Comparison of ENCODE assay signal across 22 cellular contexts in the genomic region with DNA sequence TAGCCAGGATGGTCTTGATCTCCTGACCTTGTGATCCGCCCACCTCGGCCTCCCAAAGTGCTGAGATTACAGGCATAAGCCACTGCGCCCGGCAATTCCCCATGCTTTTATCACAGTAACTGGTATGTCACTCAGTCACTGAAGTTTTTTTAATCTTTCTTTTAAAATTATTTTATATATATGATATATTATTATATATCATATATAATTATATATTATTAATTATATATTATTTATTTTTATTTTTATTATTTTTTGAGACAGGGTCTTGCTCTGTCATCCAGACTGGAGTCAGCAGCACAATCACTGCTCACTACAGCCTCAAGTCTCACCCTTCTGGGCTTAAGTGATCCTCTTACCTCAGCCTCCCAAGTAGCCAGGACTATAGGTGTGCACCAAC. TPM values are rescaled to one million over a fixed set of nuclear protein-coding genes. Genes with fewer than 3 reads are reported as not detected.
A peak's percentile ranks its signal among the peaks of the same experiment; 100 is the strongest.
DNase-seq lines count a peak whose midpoint lies in the region; FAIRE-seq and TF ChIP-seq lines count a peak whose summit lies in the region.
"Had no signal": no experiment of that assay in that cellular context is flagged by ENCODE, and none has a peak within 500 bp of the region (broad histone marks: within the 10 kb centered on the region; RNA-seq: fewer than 3 reads in every experiment).

No MANE protein-coding gene starts in this region.

- H3K9me3 ChIP-seq in left ventricle myocardium inferior (replicated peaks): no peaks in the 10 kb centered on the region
- H3K9me3 ChIP-seq: A549, Caco-2 had no signal

- H3K27ac ChIP-seq in left ventricle myocardium inferior (replicated peaks): peak overlapping the region; percentile 62
- H3K27ac ChIP-seq: 22Rv1, A549, C4-2B had no signal

- TF ChIP-seq CTCF in left ventricle myocardium inferior (IDR thresholded peaks at IDR 0.05; ENCODE audit: borderline replicate concordance): no peak

- no peak for DNase-seq in left ventricle myocardium inferior
- DNase-seq in cardiac septum (ENCODE audit: low spot score): no peak
- DNase-seq in DMS153 (lab: John Stamatoyannopoulos, UW): no peak
- DNase-seq in stimulated activated CD4-positive, alpha-beta T cell treated with anti-CD3 and anti-CD28 coated beads, Interleukin-4, amount 100 ng/mL, for 4 hours: no peak
- DNase-seq: AML-193; Caco-2; Calu3; CD4-positive, alpha-beta T cell; CD8-positive, alpha-beta T cell; DMS53; DMS79; DND-41; EL; GDM1 had no signal

- H3K4me1 ChIP-seq in left ventricle myocardium inferior: peaks cover 92% of the 10 kb centered on the region
- H3K4me1 ChIP-seq: Caco-2 had no signal

- intact Hi-C loops in left ventricle myocardium inferior (cut with micrococcal nuclease) (no loop called here), cardiac septum (cut with DNase I) (no loop called here)

- no peaks in the 10 kb centered on the region for H3K36me3 ChIP-seq in left ventricle myocardium inferior

- FAIRE-seq in TTC549 (lab: Jason Lieb, UNC): peak; percentile 3
- FAIRE-seq: A549, D721Med, GM12878, GM12892, GM18507 had no signal

- no peaks in the 10 kb centered on the region for H3K27me3 ChIP-seq in left ventricle myocardium inferior (ENCODE audit: low read depth)

- H3K4me3 ChIP-seq in left ventricle myocardium inferior: no peak overlapping the region
- H3K4me3 ChIP-seq: A549, GM12878 had no signal

RNA-seq across cellular contexts. Expression of a gene that starts 18.3 kb away (rescaled TPM):
- total RNA-seq in left ventricle myocardium inferior (19.1 TPM), cardiac septum (24.7 TPM)
